8 cellular contexts compared by ENCODE assay signal in the genomic region with DNA sequence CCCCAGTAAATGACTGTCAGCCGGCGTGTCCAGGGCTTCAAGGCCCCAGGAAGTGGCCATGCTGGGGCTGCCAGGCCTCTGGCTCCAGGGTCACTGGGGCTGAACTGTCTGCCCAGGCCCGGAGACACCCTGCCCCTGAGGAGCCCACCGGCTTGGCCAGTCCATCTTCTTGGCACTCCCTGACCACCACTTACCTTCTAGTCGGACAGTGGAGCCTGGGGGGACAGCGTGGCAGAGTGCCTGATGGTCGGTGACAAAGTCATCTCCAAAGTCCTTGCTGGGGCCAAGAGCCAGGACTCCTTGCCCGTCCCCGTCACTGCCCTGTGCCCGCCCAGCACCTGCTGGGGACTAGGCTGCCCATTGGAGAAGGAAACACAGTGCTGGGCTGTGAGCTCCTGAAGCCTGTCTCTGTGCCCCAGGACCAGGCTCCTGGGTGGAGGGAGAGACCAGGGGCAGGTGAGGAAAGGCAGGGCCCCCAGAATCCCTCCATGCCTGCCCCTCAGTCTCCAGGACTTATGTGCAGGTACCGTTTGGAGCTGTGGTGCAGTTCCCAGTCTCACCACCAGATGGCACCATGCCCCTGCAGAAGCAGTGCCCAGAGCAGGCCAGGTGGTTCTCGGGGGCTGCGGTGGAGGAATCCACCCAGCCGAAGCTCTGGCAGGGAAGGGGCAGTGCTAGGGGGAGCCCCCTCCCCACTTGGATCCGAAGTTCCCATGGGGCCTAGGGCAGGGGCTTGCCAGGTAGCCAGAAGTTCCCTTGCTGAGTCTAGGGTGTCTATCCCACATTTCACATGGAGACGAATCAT. TPM values are rescaled to one million over a fixed set of nuclear protein-coding genes. Genes with fewer than 3 reads are reported as not detected.
DNase-seq lines count a peak whose midpoint lies in the region; ATAC-seq, FAIRE-seq and TF ChIP-seq lines count a peak whose summit lies in the region.

No MANE protein-coding gene starts in this region.

- H3K36me3 ChIP-seq in A673 (ENCODE audit: insufficient read depth, low read length, poor library complexity, severe bottlenecking): no peaks in the 10 kb centered on the region

- H3K9me3 ChIP-seq in A673 (ENCODE audit: low read depth, low read length, poor library complexity, severe bottlenecking): no peaks in the 10 kb centered on the region

- POLR2A ChIA-PET in A673 (lab: Charles Lee; ENCODE audit: low non-redundant PET): no interaction called here

- peak; percentile 81 for DNase-seq in A673 (ENCODE audit: low spot score)
- peak; percentile 87 for DNase-seq in GM18507 (ENCODE audit: extremely low spot score, insufficient read length, low read depth)
- DNase-seq in NCI-H460 (ENCODE audit: extremely low read depth, low read depth): peak; percentile 52
- DNase-seq in activated CD4-positive, alpha-beta T cell treated with anti-CD3 and anti-CD28 coated beads, Interleukin-2, amount 50 U/mL, for 24 hours (ENCODE audit: low read depth in 1 of 2, low spot score in 1 of 2): peak; percentile 86 to 87
- DNase-seq in dedifferentiated amniotic fluid mesenchymal stem cell (ENCODE audit: extremely low spot score): peak; percentile 61
- DNase-seq in lower leg skin (ENCODE audit: low spot score in 2 of 2): peak; percentile 76 to 98
- DNase-seq in stimulated activated CD4-positive, alpha-beta T cell treated with anti-CD3 and anti-CD28 coated beads, TNF-alpha, amount 100 ng/mL, for 24 hours (ENCODE audit: low read depth in 3 of 3): peak; percentile 80 to 88 (median 81)

- no peak for ATAC-seq in HG03135 (IDR thresholded peaks at IDR 0.05; ENCODE audit: unreplicated experiment)

- CTCF ChIA-PET in A673 (lab: Charles Lee): interaction anchor here (1.0 to 1.1 kb wide), 5 partner anchors 82 to 300 kb away, joined by 3 to 7 read pairs (median 6); no protein-coding TSS in a partner anchor

- TF ChIP-seq CTCF in A673 (conservative IDR thresholded peaks at IDR 0.05; ENCODE audit: low read depth, low read length): peak; percentile 97
- TF ChIP-seq CTCF in lower leg skin (IDR thresholded peaks at IDR 0.05): peak; percentile 16 to 99 (median 58)

- TF ChIP-seq POLR2A in lower leg skin (IDR thresholded peaks at IDR 0.05): no peak

- no TSS peak for BruUV-seq in A673 (replicated peaks; lab: Mats Ljungman, UMichigan)

- H3K27me3 ChIP-seq in A673 (replicated peaks; ENCODE audit: insufficient read depth, low read depth, low read length, poor library complexity): no peaks in the 10 kb centered on the region

- H3K4me1 ChIP-seq in A673 (ENCODE audit: insufficient read depth, low read length, poor library complexity, severe bottlenecking): no peaks in the 10 kb centered on the region

- 31 to 44% methylated on average over 12 to 13 of the region's 16 CpGs for WGBS in lower leg skin, 2 donors

- H3K4me3 ChIP-seq in A673 (ENCODE audit: low read depth, low read length, poor library complexity, severe bottlenecking) (no peak overlapping the region), lower leg skin (ENCODE audit: low read depth, poor library complexity, severe bottlenecking) (no peak overlapping the region)

- intact Hi-C loops in A673 (cut with micrococcal nuclease; ENCODE audit: unreplicated experiment): loop anchor here (1.0 kb wide), 3 partner anchors 111 to 299 kb away; a partner anchor contains a TSS
- intact Hi-C loops in lower leg skin (cut with DNase I; ENCODE audit: low total_unique reads): loop anchor here (2.0 kb wide), 1 partner anchor 128 kb away; no protein-coding TSS in a partner anchor

- H3K27ac ChIP-seq in A673 (ENCODE audit: low read depth, low read length, poor library complexity, severe bottlenecking): no peak overlapping the region

- FAIRE-seq in GM18507 (lab: Jason Lieb, UNC): peak; percentile 91

RNA-seq across cellular contexts. Expression of a gene that starts 6.0 kb away (rescaled TPM):
- total RNA-seq in A673 (2021) (not detected in 2 replicates), lower leg skin (1 to 10 TPM in 2 of 4 donors, under 1 TPM in 1, not detected in 1; 0.16 to 2.1 (median 1.7) TPM)
- not detected in 2 replicates for total RNA-seq in NCI-H460 (2014; rRNA removed; shearing (Covaris generic))
- polyA plus RNA-seq in NCI-H460 (2014; cell fraction: nucleus; rRNA removed): not detected in 2 replicates

RNA-seq across cellular contexts. Expression of a gene that starts 25.2 kb away (rescaled TPM):
- 58.8 and 60.2 TPM in 2 replicates for total RNA-seq in A673 (2021)
- total RNA-seq in NCI-H460 (2014; rRNA removed; shearing (Covaris generic)): 6.5 and 8.1 TPM in 2 replicates
- polyA plus RNA-seq in NCI-H460 (2014; cell fraction: nucleus; rRNA removed): 34.0 and 37.9 TPM in 2 replicates
- total RNA-seq in lower leg skin: 10 to 100 TPM; 17.8 to 30.0 (median 26.1) TPM

RNA-seq across cellular contexts. Expression of a gene that starts 39.8 kb away (rescaled TPM):
- total RNA-seq in A673 (2021) (68.1 and 71.1 TPM in 2 replicates), lower leg skin (10 to 100 TPM; 41.6 to 97.5 (median 52.8) TPM)
- 23.8 and 29.1 TPM in 2 replicates for total RNA-seq in NCI-H460 (2014; rRNA removed; shearing (Covaris generic))
- 216 and 353 TPM in 2 replicates for polyA plus RNA-seq in NCI-H460 (2014; cell fraction: nucleus; rRNA removed)

RNA-seq across cellular contexts. Expression of a gene that starts 40.9 kb away (rescaled TPM):
- total RNA-seq in A673 (2021) (501 and 509 TPM in 2 replicates), lower leg skin (100 to 1,000 TPM; 104 to 159 (median 119) TPM)
- total RNA-seq in NCI-H460 (2014; rRNA removed; shearing (Covaris generic)): 186 and 247 TPM in 2 replicates
- polyA plus RNA-seq in NCI-H460 (2014; cell fraction: nucleus; rRNA removed): 605 and 739 TPM in 2 replicates
